In the genomic region with DNA sequence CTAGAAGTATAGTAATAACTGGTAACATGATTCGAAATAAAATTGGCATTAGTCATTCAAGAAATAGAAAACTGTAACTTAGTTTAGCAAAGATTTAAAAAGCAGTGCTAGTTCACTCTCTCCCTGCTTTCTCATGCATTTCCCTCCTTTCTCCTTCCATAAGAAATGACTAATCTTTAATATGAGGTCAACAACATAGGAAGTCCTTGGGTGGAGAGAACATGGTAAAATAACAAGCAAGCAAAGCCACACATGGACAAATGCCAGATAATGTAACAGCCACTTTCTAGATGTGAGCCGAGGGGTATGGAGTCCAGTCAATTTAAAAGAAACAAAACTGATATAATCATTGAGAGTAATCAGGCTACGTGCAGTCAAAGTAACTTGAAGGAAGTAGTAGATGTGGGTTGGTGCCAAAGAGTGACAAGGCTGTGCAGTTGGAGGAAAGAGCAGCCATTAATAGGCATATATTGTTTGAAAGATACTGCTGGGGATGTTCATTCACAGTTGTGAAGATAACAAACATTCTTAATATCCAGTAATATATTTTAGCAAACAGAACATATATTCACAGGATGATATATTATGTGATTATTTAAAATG, we compare ENCODE assay signal across 16 cellular contexts.
DNase-seq lines count a peak whose midpoint lies in the region; TF ChIP-seq lines count a peak whose summit lies in the region.
"Had no signal": no experiment of that assay in that cellular context is flagged by ENCODE, and none has a peak within 500 bp of the region (broad histone marks: within the 10 kb centered on the region; RNA-seq: fewer than 3 reads in every experiment).

No MANE protein-coding gene starts in this region.

- no peak overlapping the region for H3K4me3 Mint-ChIP-seq in HFFc6
- H3K4me3 Mint-ChIP-seq: activated CD4-positive, alpha-beta memory T cell treated with anti-CD3 and anti-CD28 coated beads, Interleukin-2, amount 10 ng/mL, durations not matched to agents 7 days and 5 days; activated T-helper 17 cell treated with anti-CD3 and anti-CD28 coated beads, Interleukin-2, amount 50 U/mL, for 72 hours; CD4-positive, alpha-beta T cell; effector memory CD8-positive, alpha-beta T cell had no signal

- no peaks in the 10 kb centered on the region for H3K27me3 Mint-ChIP-seq in HFFc6 (ENCODE audit: insufficient read depth)
- H3K27me3 Mint-ChIP-seq: activated CD4-positive, alpha-beta memory T cell treated with anti-CD3 and anti-CD28 coated beads, Interleukin-2, amount 10 ng/mL, durations not matched to agents 7 days and 5 days had no signal

- H3K4me1 Mint-ChIP-seq in HFFc6 (ENCODE audit: low read depth), result peaks cover 59% of the 10 kb centered on the region

- H3K4me3 ChIP-seq in astrocyte of the cerebellum (ENCODE audit: low read depth, low read length) (no peak overlapping the region), fibroblast of the aortic adventitia (ENCODE audit: low read depth, low read length) (no peak overlapping the region)
- H3K4me3 ChIP-seq: heart right ventricle, psoas muscle had no signal

- H3K27ac Mint-ChIP-seq in HFFc6, result no peak overlapping the region
- H3K27ac Mint-ChIP-seq: activated CD4-positive, alpha-beta memory T cell treated with anti-CD3 and anti-CD28 coated beads, Interleukin-2, amount 10 ng/mL, durations not matched to agents 7 days and 5 days; activated T-helper 17 cell treated with anti-CD3 and anti-CD28 coated beads, Interleukin-2, amount 50 U/mL, for 72 hours; CD4-positive, alpha-beta T cell; effector memory CD8-positive, alpha-beta T cell had no signal

- no peaks in the 10 kb centered on the region for H3K9me3 Mint-ChIP-seq in HFFc6
- H3K9me3 Mint-ChIP-seq: activated CD4-positive, alpha-beta memory T cell treated with anti-CD3 and anti-CD28 coated beads, Interleukin-2, amount 10 ng/mL, durations not matched to agents 7 days and 5 days; CD4-positive, alpha-beta T cell; effector memory CD8-positive, alpha-beta T cell had no signal

- DNase-seq in HFFc6 (peak; percentile 15), astrocyte of the cerebellum (ENCODE audit: low read depth) (peak; percentile 19), fibroblast of the aortic adventitia (ENCODE audit: low read depth) (peak; percentile 39), stromal cell of bone marrow (ENCODE audit: low read depth) (peak; percentile 65), 8988T (no peak), NCI-H2107 treated with DMSO at 0.1 percent for 48 hours (lab: John Stamatoyannopoulos, UW; ENCODE audit: unreplicated experiment) (no peak)
- DNase-seq in effector CD4-positive, alpha-beta T cell, result no peak
- DNase-seq: activated CD4-positive, alpha-beta memory T cell treated with anti-CD3 and anti-CD28 coated beads, Interleukin-2, amount 10 ng/mL, durations not matched to agents 7 days and 5 days; anterior cingulate cortex; CD4-positive, alpha-beta T cell; effector memory CD8-positive, alpha-beta T cell; heart right ventricle; NCI-H1092 treated with DMSO at 0.1 percent for 48 hours; NCI-H226; psoas muscle had no signal

- no peaks in the 10 kb centered on the region for H3K36me3 Mint-ChIP-seq in HFFc6 (ENCODE audit: low read depth)

- in situ Hi-C loops in astrocyte of the cerebellum (cut with HindIII; ENCODE audit: low sequenced_read_pairs), result loop anchor here (5.0 kb wide), 1 partner anchor 75 kb away; no protein-coding TSS in a partner anchor

- TF ChIP-seq CTCF in HFFc6 (IDR thresholded peaks at IDR 0.05), result no peak
- TF ChIP-seq CTCF in astrocyte of the cerebellum (IDR thresholded peaks at IDR 0.05; ENCODE audit: low read depth, low read length, missing control alignments), result no peak
- no peak for TF ChIP-seq CTCF in fibroblast of the aortic adventitia (IDR thresholded peaks at IDR 0.05; ENCODE audit: insufficient read depth, low read length)

Comparison
In these comparisons a context has a peak if more than half of its experiments do, and no peak if none do; other contexts are left out.
1. DNase-seq: peak in HFFc6 (single experiment), astrocyte of the cerebellum (single experiment), fibroblast of the aortic adventitia (single experiment) and stromal cell of bone marrow (single experiment); none in effector CD4-positive, alpha-beta T cell (single experiment), 8988T (single experiment) and NCI-H2107 treated with DMSO at 0.1 percent for 48 hours (single experiment).